ENCODE assay signal across 29 cellular contexts in the genomic region with DNA sequence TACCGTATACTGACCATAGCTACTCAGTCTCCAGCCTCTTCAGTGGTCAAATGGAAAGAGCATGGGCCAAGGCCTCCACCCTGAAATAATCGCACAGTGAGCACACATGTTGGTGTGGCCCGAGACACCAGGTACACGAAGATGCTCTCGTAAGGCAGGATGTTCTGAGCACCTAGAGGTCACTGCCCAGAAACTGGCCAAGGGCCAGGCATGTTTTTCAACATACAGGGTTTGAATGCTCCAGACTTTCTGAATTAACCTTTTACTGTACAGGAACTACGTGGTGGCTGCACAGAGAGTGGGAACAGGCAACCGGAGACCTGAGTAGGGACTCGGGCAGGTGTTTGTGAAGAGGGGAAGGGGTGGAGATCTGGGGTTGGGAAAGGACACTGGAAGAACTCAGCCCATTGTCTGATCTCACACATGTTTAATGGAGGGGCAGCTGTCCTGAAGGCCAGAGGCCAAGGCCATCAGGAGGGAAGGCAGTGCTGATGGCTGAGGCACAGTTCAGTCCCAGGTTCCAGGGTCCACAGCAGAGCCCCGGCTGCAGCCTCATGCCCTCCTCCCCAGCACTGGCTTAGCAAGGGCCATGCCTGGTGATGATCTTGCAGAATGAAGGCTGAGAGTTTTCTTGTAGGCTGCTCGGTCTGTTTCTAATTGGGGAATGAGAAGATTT. TPM values are rescaled to one million over a fixed set of nuclear protein-coding genes. Genes with fewer than 3 reads are reported as not detected.
"Had no signal": no experiment of that assay in that cellular context is flagged by ENCODE, and none has a peak within 500 bp of the region (broad histone marks: within the 10 kb centered on the region; RNA-seq: fewer than 3 reads in every experiment).

No MANE protein-coding gene starts in this region.

- H3K4me1 ChIP-seq: colonic mucosa, prostate gland, testis, uterus had no signal

- H3K4me1 Mint-ChIP-seq: memory B cell; stimulated activated memory B cell treated with anti-CD40 and anti-IgM and Interleukin-4, amounts not matched to agents 10 μg/mL and 1 μg/mL and 100 μg/mL, for 72 hours had no signal

- H3K4me3 Mint-ChIP-seq: dendritic cell treated with granulocyte-macrophage colony-stimulating factor and Interleukin-4, amounts not matched to agents 40 ng/mL and 50 ng/mL, for 4 days; endodermal cell; memory B cell; mesothelial cell of epicardium; natural killer cell treated with Interleukin-12 subunit alpha and Interleukin-12 subunit beta and Interleukin-15 and Interleukin-18, amount 100 ng/mL, for 72 hours; neural crest cell; stimulated activated memory B cell treated with anti-CD40 and anti-IgM and Interleukin-4, amounts not matched to agents 10 μg/mL and 1 μg/mL and 100 μg/mL, for 72 hours had no signal

- H3K9me3 Mint-ChIP-seq: dendritic cell treated with granulocyte-macrophage colony-stimulating factor and Interleukin-4, amounts not matched to agents 40 ng/mL and 50 ng/mL, for 4 days; mesothelial cell of epicardium; natural killer cell treated with Interleukin-12 subunit alpha and Interleukin-12 subunit beta and Interleukin-15 and Interleukin-18, amount 100 ng/mL, for 72 hours; neural crest cell; stimulated activated memory B cell treated with anti-CD40 and anti-IgM and Interleukin-4, amounts not matched to agents 10 μg/mL and 1 μg/mL and 100 μg/mL, for 72 hours had no signal

- H3K27ac Mint-ChIP-seq: dendritic cell treated with granulocyte-macrophage colony-stimulating factor and Interleukin-4, amounts not matched to agents 40 ng/mL and 50 ng/mL, for 4 days; endodermal cell; memory B cell; mesothelial cell of epicardium; naive B cell; natural killer cell treated with Interleukin-12 subunit alpha and Interleukin-12 subunit beta and Interleukin-15 and Interleukin-18, amount 100 ng/mL, for 72 hours; stimulated activated memory B cell treated with anti-CD40 and anti-IgM and Interleukin-4, amounts not matched to agents 10 μg/mL and 1 μg/mL and 100 μg/mL, for 72 hours had no signal

- H3K36me3 Mint-ChIP-seq: memory B cell; mesothelial cell of epicardium; naive B cell; natural killer cell treated with Interleukin-12 subunit alpha and Interleukin-12 subunit beta and Interleukin-15 and Interleukin-18, amount 100 ng/mL, for 72 hours; stimulated activated memory B cell treated with anti-CD40 and anti-IgM and Interleukin-4, amounts not matched to agents 10 μg/mL and 1 μg/mL and 100 μg/mL, for 72 hours had no signal

- H3K27me3 ChIP-seq: colonic mucosa, gastrocnemius medialis, sigmoid colon, testis, tibial artery, upper lobe of left lung, uterus had no signal

- H3K36me3 ChIP-seq: colonic mucosa, gastrocnemius medialis, prostate gland, sigmoid colon, tibial artery, upper lobe of left lung, uterus had no signal

- H3K27ac ChIP-seq: colonic mucosa, epithelial cell of prostate, gastrocnemius medialis, prostate gland, sigmoid colon, testis, tibial artery, upper lobe of left lung, uterus had no signal

- H3K9me3 ChIP-seq: colonic mucosa, gastrocnemius medialis, mucosa of descending colon, prostate gland, sigmoid colon, testis, tibial artery, upper lobe of left lung, uterus had no signal

- H3K4me3 ChIP-seq: colonic mucosa, gastrocnemius medialis, lung, mucosa of descending colon, prostate gland, sigmoid colon, testis, tibial artery, upper lobe of left lung, uterus had no signal

- ATAC-seq: esophagus mucosa; gastrocnemius medialis; mucosa of descending colon; natural killer cell treated with Interleukin-12 subunit alpha and Interleukin-12 subunit beta and Interleukin-15 and Interleukin-18, amount 100 ng/mL, for 72 hours; right cardiac atrium; stimulated activated memory B cell treated with anti-CD40 and anti-IgM and Interleukin-4, amounts not matched to agents 10 μg/mL and 1 μg/mL and 100 μg/mL, for 72 hours; stimulated activated naive CD8-positive, alpha-beta T cell treated with anti-CD3 and anti-CD28 coated beads, Interleukin-15, Interleukin-2, amounts not matched to agents 100 U/mL and 50 U/mL, for 24 hours had no signal

- DNase-seq: colonic mucosa; effector CD8-positive, alpha-beta T cell; endodermal cell; foreskin fibroblast; gastrocnemius medialis; mucosa of descending colon; naive B cell; right cardiac atrium; sigmoid colon; stimulated activated CD4-positive, alpha-beta T cell treated with anti-CD3 and anti-CD28 coated beads, Interleukin-2, amount 100 ng/mL, for 24 hours; stimulated activated CD4-positive, alpha-beta T cell treated with anti-CD3 and anti-CD28 coated beads, Interleukin-4, amount 100 ng/mL, for 24 hours; stimulated activated naive CD8-positive, alpha-beta T cell treated with anti-CD3 and anti-CD28 coated beads, Interleukin-15, Interleukin-2, amounts not matched to agents 100 U/mL and 50 U/mL, for 24 hours; substantia nigra; testis; tibial artery; upper lobe of left lung; uterus had no signal

RNA-seq across cellular contexts. Expression of a gene that starts 51.0 kb away (rescaled TPM):
- polyA plus RNA-seq: keratinocyte, liver, lung, right cardiac atrium, sigmoid colon had no signal
